1 cellular context compared by ENCODE assay signal in the genomic region with DNA sequence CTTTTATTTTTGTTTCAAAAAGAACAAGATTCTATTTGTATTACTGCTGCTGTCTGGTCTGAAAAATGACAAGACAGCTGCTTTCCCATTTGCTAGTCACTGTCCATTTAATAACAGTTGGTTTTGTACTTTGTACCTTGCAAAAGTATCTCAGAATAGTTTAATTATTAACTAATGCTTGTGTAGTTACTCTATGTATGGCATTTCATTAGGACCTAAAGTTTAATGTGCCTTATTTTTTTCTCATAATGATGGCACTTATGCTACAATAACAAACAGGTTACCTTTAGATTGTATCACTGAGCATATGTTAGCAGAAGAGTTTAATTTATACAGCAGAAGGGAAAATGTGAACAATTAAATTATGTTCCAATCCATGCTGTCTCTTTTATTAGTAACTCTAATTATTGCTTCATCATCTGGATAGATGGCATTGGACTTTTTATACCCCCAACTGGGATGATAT.
TF ChIP-seq lines count a peak whose summit lies in the region.

No MANE protein-coding gene starts in this region.

TF ChIP-seq in HepG2, 621 proteins besides CTCF, POLR2A, EP300 and RAD21 (continued from another document):
- TF ChIP-seq, protein P1, sequence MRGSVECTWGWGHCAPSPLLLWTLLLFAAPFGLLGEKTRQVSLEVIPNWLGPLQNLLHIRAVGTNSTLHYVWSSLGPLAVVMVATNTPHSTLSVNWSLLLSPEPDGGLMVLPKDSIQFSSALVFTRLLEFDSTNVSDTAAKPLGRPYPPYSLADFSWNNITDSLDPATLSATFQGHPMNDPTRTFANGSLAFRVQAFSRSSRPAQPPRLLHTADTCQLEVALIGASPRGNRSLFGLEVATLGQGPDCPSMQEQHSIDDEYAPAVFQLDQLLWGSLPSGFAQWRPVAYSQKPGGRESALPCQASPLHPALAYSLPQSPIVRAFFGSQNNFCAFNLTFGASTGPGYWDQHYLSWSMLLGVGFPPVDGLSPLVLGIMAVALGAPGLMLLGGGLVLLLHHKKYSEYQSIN (CRISPR knock-in tag; IDR thresholded peaks at IDR 0.05; ENCODE audit: borderline replicate concordance), result no peak
- TF ChIP-seq, protein P2, sequence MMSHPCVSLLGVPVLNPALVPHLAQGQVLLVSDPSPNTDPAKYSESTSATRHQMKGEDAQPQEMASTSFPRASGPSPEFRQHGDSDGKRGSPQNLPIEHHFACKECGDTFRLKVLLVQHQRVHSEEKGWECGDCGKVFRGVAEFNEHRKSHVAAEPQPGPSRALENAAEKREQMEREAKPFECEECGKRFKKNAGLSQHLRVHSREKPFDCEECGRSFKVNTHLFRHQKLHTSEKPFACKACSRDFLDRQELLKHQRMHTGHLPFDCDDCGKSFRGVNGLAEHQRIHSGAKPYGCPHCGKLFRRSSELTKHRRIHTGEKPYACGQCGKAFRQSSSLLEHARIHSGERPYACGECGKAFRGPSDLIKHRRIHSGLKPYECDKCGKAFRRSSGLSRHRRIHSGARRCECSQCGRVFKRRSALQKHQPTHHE (CRISPR knock-in tag; IDR thresholded peaks at IDR 0.05; ENCODE audit: borderline replicate concordance), result no peak
- TF ChIP-seq GATAD2A (CRISPR knock-in tag; IDR thresholded peaks at IDR 0.05) (peak; percentile 30; the same call in 1 of the 2 replicates), TCF7 (IDR thresholded peaks at IDR 0.05; ENCODE audit: low read depth) (no peak), ZNF34 (CRISPR knock-in tag; IDR thresholded peaks at IDR 0.05; ENCODE audit: borderline replicate concordance) (no peak), NCOR1 (IDR thresholded peaks at IDR 0.05; ENCODE audit: borderline replicate concordance, low read length) (peak; percentile 77; the same call in 1 of the 2 replicates), KDM6A (CRISPR knock-in tag; IDR thresholded peaks at IDR 0.05; ENCODE audit: low read depth) (0 out of 2 replicates have a peak, but pooled peaks have one; percentile 45), CEBPB (IDR thresholded peaks at IDR 0.05; ENCODE audit: borderline replicate concordance, low read depth, low read length) (peak; percentile 34; the same call in 1 of the 2 replicates), ASH2L (IDR thresholded peaks at IDR 0.05; ENCODE audit: insufficient read length, low read depth, low read length) (peak; percentile 64), ZNF180 (CRISPR knock-in tag; IDR thresholded peaks at IDR 0.05; ENCODE audit: borderline replicate concordance, low read depth) (no peak), HNRNPUL1 (IDR thresholded peaks at IDR 0.05; ENCODE audit: low read depth, low read length) (0 out of 2 replicates have a peak, but pooled peaks have one; percentile 42), ZNF550 (CRISPR knock-in tag; IDR thresholded peaks at IDR 0.05; ENCODE audit: borderline replicate concordance) (no peak)
- TF ChIP-seq, protein P3, sequence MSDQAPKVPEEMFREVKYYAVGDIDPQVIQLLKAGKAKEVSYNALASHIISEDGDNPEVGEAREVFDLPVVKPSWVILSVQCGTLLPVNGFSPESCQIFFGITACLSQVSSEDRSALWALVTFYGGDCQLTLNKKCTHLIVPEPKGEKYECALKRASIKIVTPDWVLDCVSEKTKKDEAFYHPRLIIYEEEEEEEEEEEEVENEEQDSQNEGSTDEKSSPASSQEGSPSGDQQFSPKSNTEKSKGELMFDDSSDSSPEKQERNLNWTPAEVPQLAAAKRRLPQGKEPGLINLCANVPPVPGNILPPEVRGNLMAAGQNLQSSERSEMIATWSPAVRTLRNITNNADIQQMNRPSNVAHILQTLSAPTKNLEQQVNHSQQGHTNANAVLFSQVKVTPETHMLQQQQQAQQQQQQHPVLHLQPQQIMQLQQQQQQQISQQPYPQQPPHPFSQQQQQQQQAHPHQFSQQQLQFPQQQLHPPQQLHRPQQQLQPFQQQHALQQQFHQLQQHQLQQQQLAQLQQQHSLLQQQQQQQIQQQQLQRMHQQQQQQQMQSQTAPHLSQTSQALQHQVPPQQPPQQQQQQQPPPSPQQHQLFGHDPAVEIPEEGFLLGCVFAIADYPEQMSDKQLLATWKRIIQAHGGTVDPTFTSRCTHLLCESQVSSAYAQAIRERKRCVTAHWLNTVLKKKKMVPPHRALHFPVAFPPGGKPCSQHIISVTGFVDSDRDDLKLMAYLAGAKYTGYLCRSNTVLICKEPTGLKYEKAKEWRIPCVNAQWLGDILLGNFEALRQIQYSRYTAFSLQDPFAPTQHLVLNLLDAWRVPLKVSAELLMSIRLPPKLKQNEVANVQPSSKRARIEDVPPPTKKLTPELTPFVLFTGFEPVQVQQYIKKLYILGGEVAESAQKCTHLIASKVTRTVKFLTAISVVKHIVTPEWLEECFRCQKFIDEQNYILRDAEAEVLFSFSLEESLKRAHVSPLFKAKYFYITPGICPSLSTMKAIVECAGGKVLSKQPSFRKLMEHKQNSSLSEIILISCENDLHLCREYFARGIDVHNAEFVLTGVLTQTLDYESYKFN (CRISPR knock-in tag; conservative IDR thresholded peaks at IDR 0.05), result peak; percentile 78
- TF ChIP-seq, protein P4, sequence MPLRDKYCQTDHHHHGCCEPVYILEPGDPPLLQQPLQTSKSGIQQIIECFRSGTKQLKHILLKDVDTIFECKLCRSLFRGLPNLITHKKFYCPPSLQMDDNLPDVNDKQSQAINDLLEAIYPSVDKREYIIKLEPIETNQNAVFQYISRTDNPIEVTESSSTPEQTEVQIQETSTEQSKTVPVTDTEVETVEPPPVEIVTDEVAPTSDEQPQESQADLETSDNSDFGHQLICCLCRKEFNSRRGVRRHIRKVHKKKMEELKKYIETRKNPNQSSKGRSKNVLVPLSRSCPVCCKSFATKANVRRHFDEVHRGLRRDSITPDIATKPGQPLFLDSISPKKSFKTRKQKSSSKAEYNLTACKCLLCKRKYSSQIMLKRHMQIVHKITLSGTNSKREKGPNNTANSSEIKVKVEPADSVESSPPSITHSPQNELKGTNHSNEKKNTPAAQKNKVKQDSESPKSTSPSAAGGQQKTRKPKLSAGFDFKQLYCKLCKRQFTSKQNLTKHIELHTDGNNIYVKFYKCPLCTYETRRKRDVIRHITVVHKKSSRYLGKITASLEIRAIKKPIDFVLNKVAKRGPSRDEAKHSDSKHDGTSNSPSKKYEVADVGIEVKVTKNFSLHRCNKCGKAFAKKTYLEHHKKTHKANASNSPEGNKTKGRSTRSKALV (CRISPR knock-in tag; IDR thresholded peaks at IDR 0.05), result no peak
